In genomic region chr2:61722311-61722710, GRCh38 we compare ENCODE assay signal across 28 cellular contexts.
"Had no signal": no experiment of that assay in that cellular context is flagged by ENCODE, and none has a peak within 500 bp of the region (broad histone marks: within the 10 kb centered on the region; RNA-seq: fewer than 3 reads in every experiment).

No MANE protein-coding gene starts in this region.

- H3K4me2 ChIP-seq: hepatocyte, neural progenitor cell had no signal

- H3K4me1 Mint-ChIP-seq: endodermal cell, memory B cell, naive B cell, neural progenitor cell had no signal

- H3K4me1 ChIP-seq: gastroesophageal sphincter, neural progenitor cell, prostate gland, sigmoid colon, spleen, tibial nerve, upper lobe of left lung had no signal

- H3K4me3 Mint-ChIP-seq: endodermal cell; memory B cell; naive B cell; nephron; neural progenitor cell; stimulated activated memory B cell treated with anti-CD40 and anti-IgM and Interleukin-4, amounts not matched to agents 10 μg/mL and 1 μg/mL and 100 μg/mL, for 72 hours had no signal

- ATAC-seq: esophagus mucosa; gastroesophageal sphincter; heart left ventricle; left lobe of liver; right cardiac atrium; stimulated activated memory B cell treated with anti-CD40 and anti-IgM and Interleukin-4, amounts not matched to agents 10 μg/mL and 1 μg/mL and 100 μg/mL, for 72 hours; stimulated activated naive CD8-positive, alpha-beta T cell treated with anti-CD3 and anti-CD28 coated beads, Interleukin-15, Interleukin-2, amounts not matched to agents 100 U/mL and 50 U/mL, for 24 hours had no signal

- H2AFZ ChIP-seq: hepatocyte, neural progenitor cell had no signal

- H3K36me3 Mint-ChIP-seq: neural progenitor cell had no signal

- H3K9ac ChIP-seq: neural progenitor cell had no signal

- H3K79me2 ChIP-seq: hepatocyte had no signal

- H3K36me3 ChIP-seq: gastroesophageal sphincter, heart left ventricle, neural progenitor cell, prostate gland, sigmoid colon, spleen, thoracic aorta, tibial nerve, upper lobe of left lung had no signal

- H3K27ac Mint-ChIP-seq: endodermal cell; memory B cell; nephron; neural progenitor cell; stimulated activated memory B cell treated with anti-CD40 and anti-IgM and Interleukin-4, amounts not matched to agents 10 μg/mL and 1 μg/mL and 100 μg/mL, for 72 hours had no signal

- DNase-seq: dorsolateral prefrontal cortex; effector CD8-positive, alpha-beta T cell; endodermal cell; foreskin fibroblast; heart left ventricle; kidney; naive B cell; right cardiac atrium; sigmoid colon; spleen; stimulated activated CD4-positive, alpha-beta T cell treated with anti-CD3 and anti-CD28 coated beads, Interleukin-4, amount 100 ng/mL, for 4 hours; stimulated activated naive CD8-positive, alpha-beta T cell treated with anti-CD3 and anti-CD28 coated beads, Interleukin-15, Interleukin-2, amounts not matched to agents 100 U/mL and 50 U/mL, for 24 hours; substantia nigra; upper lobe of left lung had no signal

- H3K9me3 ChIP-seq: prostate gland, sigmoid colon, thoracic aorta, upper lobe of left lung had no signal

- H3K4me3 ChIP-seq: dorsolateral prefrontal cortex, gastroesophageal sphincter, heart left ventricle, hepatocyte, lung, neural progenitor cell, prostate gland, sigmoid colon, skin epidermis, spleen, thoracic aorta, tibial nerve, upper lobe of left lung had no signal

- H3K27ac ChIP-seq: dorsolateral prefrontal cortex, epithelial cell of prostate, gastroesophageal sphincter, heart left ventricle, hepatocyte, neural progenitor cell, prostate gland, sigmoid colon, skin epidermis, spleen, thoracic aorta, tibial nerve, upper lobe of left lung had no signal

- H3K27me3 ChIP-seq: dorsolateral prefrontal cortex, gastroesophageal sphincter, heart left ventricle, hepatocyte, neural progenitor cell, sigmoid colon, tibial nerve, upper lobe of left lung had no signal
